8 cellular contexts compared by ENCODE assay signal in genomic region chr13:26557393-26558073, GRCh38. TPM values are rescaled to one million over a fixed set of nuclear protein-coding genes. Genes with fewer than 3 reads are reported as not detected.
DNase-seq lines count a peak whose midpoint lies in the region; ATAC-seq and TF ChIP-seq lines count a peak whose summit lies in the region.

Gene WASF3, plus strand, starts transcription at chr13:26557683. Its CDS starts 84,588 bp downstream, at chr13:26642271.

- TF ChIP-seq POLR2A in ovary (IDR thresholded peaks at IDR 0.05) (no peak), vagina (IDR thresholded peaks at IDR 0.05) (peak in 1 of 2 donors; percentile 61)

- peak within 1 kb of the TSS; percentile 58 for H2AFZ ChIP-seq in PC-9

- H3K4me3 ChIP-seq in PC-9 = peak within 1 kb of the TSS; percentile 49; the same call in 1 of the 2 replicates
- peak within 1 kb of the TSS; percentile 58 to 93 (median 74) for H3K4me3 ChIP-seq in heart right ventricle
- H3K4me3 ChIP-seq in ovary = peak within 1 kb of the TSS; percentile 59
- H3K4me3 ChIP-seq in vagina = peak within 1 kb of the TSS; percentile 64 to 96

- CTCF ChIA-PET in PC-9 (lab: Charles Lee) = no interaction called here

- peaks cover 62% of the 10 kb centered on the region for H3K27me3 ChIP-seq in PC-9 (ENCODE audit: insufficient read depth, low read depth)
- peaks cover 0 to 47% (median 4%) of the 10 kb centered on the region in 7 donors for H3K27me3 ChIP-seq in heart right ventricle
- H3K27me3 ChIP-seq in ovary = no peaks in the 10 kb centered on the region
- no peaks in the 10 kb centered on the region for H3K27me3 ChIP-seq in vagina

- ATAC-seq in GM21723 (IDR thresholded peaks at IDR 0.05; ENCODE audit: unreplicated experiment) (peak; percentile 96), heart right ventricle (peak; percentile 99 to 100 (median 100))

- intact Hi-C loops in PC-9 (cut with micrococcal nuclease; ENCODE audit: unreplicated experiment) = loop anchor here (2.0 kb wide), 1 partner anchor 371 kb away; no protein-coding TSS in a partner anchor
- intact Hi-C loops in heart right ventricle (cut with DNase I) = loop anchor here in 2 of 10 donors (5.0 to 10.0 kb wide), 3 partner anchors 55 to 305 kb away; partner anchors contain the start of gene CDK8 (in 1 of the 2)
- intact Hi-C loops in ovary (cut with DNase I) = no loop called here
- intact Hi-C loops in vagina (cut with DNase I) = loop anchor here (5.0 kb wide), 1 partner anchor 335 kb away; the partner anchor contains the start of gene RNF6

- H3K27ac ChIP-seq in PC-9 (no peak within 1 kb of the TSS), heart right ventricle (peak within 1 kb of the TSS in 8 of 10 donors; percentile 23 to 75 (median 54)), ovary (peak within 1 kb of the TSS; percentile 26 to 55), vagina (peak within 1 kb of the TSS; percentile 34)

- H3K9me2 ChIP-seq in PC-9 (ENCODE audit: insufficient read depth) = no peaks in the 10 kb centered on the region

- peaks cover 3 to 11% (median 7%) of the 10 kb centered on the region in 3 donors for H3K4me1 Mint-ChIP-seq in IgD-negative memory B cell

- no peaks in the 10 kb centered on the region for H3K36me3 Mint-ChIP-seq in IgD-negative memory B cell

- no peak for TF ChIP-seq CTCF in PC-9 (conservative IDR thresholded peaks at IDR 0.05)
- no peak for TF ChIP-seq CTCF in heart right ventricle (IDR thresholded peaks at IDR 0.05)
- peak in 1 of 3 donors; percentile 8 for TF ChIP-seq CTCF in ovary (IDR thresholded peaks at IDR 0.05)
- no peak for TF ChIP-seq CTCF in vagina (IDR thresholded peaks at IDR 0.05)

- H3K9me3 ChIP-seq in PC-9 (ENCODE audit: insufficient read depth, low read depth) (no peaks in the 10 kb centered on the region), heart right ventricle (no peaks in the 10 kb centered on the region), ovary (no peaks in the 10 kb centered on the region), vagina (no peaks in the 10 kb centered on the region)

- H4K20me1 ChIP-seq in PC-9 (ENCODE audit: insufficient read depth) = no peaks in the 10 kb centered on the region

- 1% methylated on average over 78 to 94 of the region's 94 CpGs for WGBS in heart right ventricle, 2 donors
- WGBS in ovary, 3 donors = 0 to 3% (median 0%) methylated on average over 21 to 94 of the region's 94 CpGs

- H3K4me2 ChIP-seq in PC-9 = peak within 1 kb of the TSS; percentile 74

- peak; percentile 99 for DNase-seq in DMS53 (lab: John Stamatoyannopoulos, UW)
- peak; percentile 64 to 67 for DNase-seq in PC-9
- peak; percentile 86 for DNase-seq in amniotic epithelial cell (ENCODE audit: low read depth)
- peak; percentile 95 to 96 for DNase-seq in heart right ventricle
- DNase-seq in ovary = peak; percentile 94 to 97 (median 95)
- DNase-seq in vagina (ENCODE audit: extremely low spot score in 2 of 2) = peak in 1 of 2 donors; percentile 93

- H3K27ac Mint-ChIP-seq in IgD-negative memory B cell = no peak within 1 kb of the TSS

- no peaks in the 10 kb centered on the region for H3K36me3 ChIP-seq in PC-9 (ENCODE audit: low read depth)
- H3K36me3 ChIP-seq in heart right ventricle = no peaks in the 10 kb centered on the region
- H3K36me3 ChIP-seq in ovary = no peaks in the 10 kb centered on the region
- no peaks in the 10 kb centered on the region for H3K36me3 ChIP-seq in vagina

- no peak for TF ChIP-seq EP300 in ovary (IDR thresholded peaks at IDR 0.05)

- peaks cover 0 to 4% (median 0%) of the 10 kb centered on the region in 3 donors for H3K9me3 Mint-ChIP-seq in IgD-negative memory B cell

- H3K4me1 ChIP-seq in PC-9 (replicated peaks; ENCODE audit: insufficient read depth) (no peaks in the 10 kb centered on the region), heart right ventricle (peaks cover 0 to 23% (median 7%) of the 10 kb centered on the region in 9 donors), ovary (ENCODE audit: insufficient read depth) (no peaks in the 10 kb centered on the region), vagina (peaks cover 10% of the 10 kb centered on the region)

- no peaks in the 10 kb centered on the region for H3K79me2 ChIP-seq in PC-9 (ENCODE audit: low read depth)

- peaks cover 24% of the 10 kb centered on the region for H3K27me3 Mint-ChIP-seq in IgD-negative memory B cell

- no peaks in the 10 kb centered on the region for H3F3A ChIP-seq in PC-9 (ENCODE audit: insufficient read depth, low read depth)

- peak within 1 kb of the TSS; percentile 64 to 86 (median 77) for H3K4me3 Mint-ChIP-seq in IgD-negative memory B cell

- BruUV-seq in PC-9 (replicated peaks; lab: Mats Ljungman, UMichigan) = no TSS peak

- POLR2A ChIA-PET in PC-9 (lab: Charles Lee; ENCODE audit: unreplicated experiment) = no interaction called here

RNA-seq across cellular contexts. Expression of gene WASF3, which starts in this region (rescaled TPM):
- polyA plus RNA-seq in IgD-negative memory B cell (not detected), heart right ventricle (1 to 10 TPM; 2.7 to 5.9 TPM), ovary (10 to 100 TPM; 11.5 to 28.4 TPM)
- total RNA-seq in PC-9 (2021) (0.20 and 0.31 TPM in 2 replicates), heart right ventricle (10 to 100 TPM in 1 of 10 donors, 1 to 10 TPM in 9; 6.8 to 13.6 (median 9.1) TPM), ovary (10 to 100 TPM; 12.0 to 37.1 (median 34.6) TPM), vagina (20.4 TPM)

Comparison
In these comparisons a context has a peak if more than half of its experiments do, and no peak if none do; other contexts are left out.
1. Peak in DNase-seq, H3K4me3 ChIP-seq and H3K4me2 ChIP-seq in PC-9; RNA of the gene not detected or under 1 TPM.
2. intact Hi-C loops: an anchor here in PC-9 (2.0 kb wide) and vagina (5.0 kb wide); none called in ovary.